ENCODE assay signal across 11 cellular contexts in genomic region chr1:221827307-221827642, GRCh38.
A peak's percentile ranks its signal among the peaks of the same experiment; 100 is the strongest.
DNase-seq lines count a peak whose midpoint lies in the region; ATAC-seq, FAIRE-seq and TF ChIP-seq lines count a peak whose summit lies in the region.
"Had no signal": no experiment of that assay in that cellular context is flagged by ENCODE, and none has a peak within 500 bp of the region (broad histone marks: within the 10 kb centered on the region; RNA-seq: fewer than 3 reads in every experiment).

No MANE protein-coding gene starts in this region.

- peaks cover 77% of the 10 kb centered on the region for H3K4me1 Mint-ChIP-seq in activated B cell treated with CpG ODN at 0.5 μM for 24 hours
- peaks cover 55% of the 10 kb centered on the region for H3K4me1 Mint-ChIP-seq in stimulated activated memory B cell treated with anti-CD40 and anti-IgM and Interleukin-4, amounts not matched to agents 10 μg/mL and 1 μg/mL and 100 μg/mL, for 72 hours

- no peak for FAIRE-seq in small intestine (lab: Jason Lieb, UNC)

- H3K27ac ChIP-seq in heart right ventricle, result peak overlapping the region in 6 of 10 donors; percentile 24 to 70 (median 58)
- H3K27ac ChIP-seq in epithelial cell of prostate, result peak overlapping the region; percentile 88
- H3K27ac ChIP-seq in small intestine (ENCODE audit: low read depth in 1 of 2, low read length in 1 of 2), result peak overlapping the region in 1 of 2 donors; percentile 39

- H3K9me3 ChIP-seq in heart right ventricle, result no peaks in the 10 kb centered on the region
- H3K9me3 ChIP-seq in small intestine (ENCODE audit: control insufficient read depth, low read depth), result no peaks in the 10 kb centered on the region
- H3K9me3 ChIP-seq: HAP-1 had no signal

- ATAC-seq in heart right ventricle (peak in 5 of 8 donors; percentile 29 to 85 (median 63)), activated B cell treated with CpG ODN at 0.5 μM for 24 hours (ENCODE audit: low read depth) (no peak)
- no peak for ATAC-seq in stimulated activated memory B cell treated with anti-CD40 and anti-IgM and Interleukin-4, amounts not matched to agents 10 μg/mL and 1 μg/mL and 100 μg/mL, for 72 hours

- no peak for TF ChIP-seq CTCF in heart right ventricle (IDR thresholded peaks at IDR 0.05)
- no peak for TF ChIP-seq CTCF in activated B cell treated with CpG ODN at 0.5 μM for 24 hours (IDR thresholded peaks at IDR 0.05)

- intact Hi-C loops in heart right ventricle (cut with DNase I), result no loop called here
- intact Hi-C loops in cardiac septum (cut with DNase I), result loop anchor here (5.0 kb wide), 1 partner anchor 210 kb away; no protein-coding TSS in a partner anchor
- intact Hi-C loops in activated B cell treated with CpG ODN at 0.5 μM for 24 hours (cut with micrococcal nuclease), result no loop called here
- intact Hi-C loops in posterior vena cava (cut with DNase I), result no loop called here
- intact Hi-C loops in head of caudate nucleus (cut with DNase I), result no loop called here

- H3K4me1 ChIP-seq in heart right ventricle, result peaks cover 0 to 23% (median 4%) of the 10 kb centered on the region in 9 donors
- no peaks in the 10 kb centered on the region for H3K4me1 ChIP-seq in small intestine (ENCODE audit: control insufficient read depth in 2 of 2, insufficient read depth in 1 of 2, low read depth in 1 of 2, low read length in 1 of 2)
- H3K4me1 ChIP-seq: HAP-1 had no signal

- H3K36me3 Mint-ChIP-seq in activated B cell treated with CpG ODN at 0.5 μM for 24 hours (ENCODE audit: low read depth), result no peaks in the 10 kb centered on the region
- no peaks in the 10 kb centered on the region for H3K36me3 Mint-ChIP-seq in stimulated activated memory B cell treated with anti-CD40 and anti-IgM and Interleukin-4, amounts not matched to agents 10 μg/mL and 1 μg/mL and 100 μg/mL, for 72 hours

- H3K4me3 ChIP-seq in heart right ventricle (no peak overlapping the region), small intestine (ENCODE audit: low read depth in 1 of 2, low read length in 2 of 2) (no peak overlapping the region)
- H3K4me3 ChIP-seq: HAP-1 had no signal

- H3K4me3 Mint-ChIP-seq in activated B cell treated with CpG ODN at 0.5 μM for 24 hours, result no peak overlapping the region
- H3K4me3 Mint-ChIP-seq in stimulated activated memory B cell treated with anti-CD40 and anti-IgM and Interleukin-4, amounts not matched to agents 10 μg/mL and 1 μg/mL and 100 μg/mL, for 72 hours, result no peak overlapping the region

- H3K27ac Mint-ChIP-seq in activated B cell treated with CpG ODN at 0.5 μM for 24 hours, result peak overlapping the region; percentile 65
- peak overlapping the region; percentile 26 for H3K27ac Mint-ChIP-seq in stimulated activated memory B cell treated with anti-CD40 and anti-IgM and Interleukin-4, amounts not matched to agents 10 μg/mL and 1 μg/mL and 100 μg/mL, for 72 hours

- WGBS in heart right ventricle, 2 donors, result 39 to 47% methylated on average over 1 of the region's 1 CpG
- WGBS in small intestine, 3 donors, result 88 to 97% (median 93%) methylated on average over 1 of the region's 1 CpG

- H3K27me3 ChIP-seq in heart right ventricle (no peaks in the 10 kb centered on the region), small intestine (ENCODE audit: control insufficient read depth in 2 of 2, insufficient read depth in 2 of 2, low read length in 2 of 2) (no peaks in the 10 kb centered on the region)

- DNase-seq in heart right ventricle (no peak), cardiac septum (ENCODE audit: low spot score) (no peak), activated B cell treated with CpG ODN at 0.5 μM for 24 hours (no peak), epithelial cell of prostate (ENCODE audit: low read depth, low spot score) (no peak), posterior vena cava (ENCODE audit: low spot score) (no peak), head of caudate nucleus (no peak), small intestine (no peak)
- DNase-seq: activated CD4-positive, alpha-beta T cell treated with anti-CD3 and anti-CD28 coated beads, Interleukin-2, amount 50 U/mL, for 1 hour; NCI-H1417 had no signal

- no peaks in the 10 kb centered on the region for H3K36me3 ChIP-seq in heart right ventricle
- no peaks in the 10 kb centered on the region for H3K36me3 ChIP-seq in small intestine (ENCODE audit: control insufficient read depth in 2 of 2, insufficient read depth in 2 of 2, low read length in 2 of 2)
- H3K36me3 ChIP-seq: HAP-1 had no signal

- CTCF ChIA-PET in activated B cell treated with CpG ODN at 0.5 μM for 24 hours (lab: Charles Lee), result interaction anchor here (0.9 to 1.9 kb wide), 3 partner anchors 11 to 48 kb away, joined by 3 to 5 read pairs (median 4); no protein-coding TSS in a partner anchor

- no peaks in the 10 kb centered on the region for H3K9me3 Mint-ChIP-seq in activated B cell treated with CpG ODN at 0.5 μM for 24 hours
- peaks cover 2% of the 10 kb centered on the region for H3K9me3 Mint-ChIP-seq in stimulated activated memory B cell treated with anti-CD40 and anti-IgM and Interleukin-4, amounts not matched to agents 10 μg/mL and 1 μg/mL and 100 μg/mL, for 72 hours

- POLR2A ChIA-PET in activated B cell treated with CpG ODN at 0.5 μM for 24 hours (lab: Charles Lee), result interaction anchor here (0.6 to 3.7 kb wide), 8 partner anchors 11 to 157 kb away, joined by 3 to 37 read pairs (median 8); partner anchors contain the start of gene DUSP10

- H3K27me3 Mint-ChIP-seq in activated B cell treated with CpG ODN at 0.5 μM for 24 hours, result no peaks in the 10 kb centered on the region
- no peaks in the 10 kb centered on the region for H3K27me3 Mint-ChIP-seq in stimulated activated memory B cell treated with anti-CD40 and anti-IgM and Interleukin-4, amounts not matched to agents 10 μg/mL and 1 μg/mL and 100 μg/mL, for 72 hours

Comparison
In these comparisons a context has a peak if more than half of its experiments do, and no peak if none do; other contexts are left out.
1. ATAC-seq: peak in heart right ventricle (5 of 8); none in activated B cell treated with CpG ODN at 0.5 μM for 24 hours (single experiment) and stimulated activated memory B cell treated with anti-CD40 and anti-IgM and Interleukin-4, amounts not matched to agents 10 μg/mL and 1 μg/mL and 100 μg/mL, for 72 hours (single experiment).